ENCODE assay signal across 10 cellular contexts in the genomic region with DNA sequence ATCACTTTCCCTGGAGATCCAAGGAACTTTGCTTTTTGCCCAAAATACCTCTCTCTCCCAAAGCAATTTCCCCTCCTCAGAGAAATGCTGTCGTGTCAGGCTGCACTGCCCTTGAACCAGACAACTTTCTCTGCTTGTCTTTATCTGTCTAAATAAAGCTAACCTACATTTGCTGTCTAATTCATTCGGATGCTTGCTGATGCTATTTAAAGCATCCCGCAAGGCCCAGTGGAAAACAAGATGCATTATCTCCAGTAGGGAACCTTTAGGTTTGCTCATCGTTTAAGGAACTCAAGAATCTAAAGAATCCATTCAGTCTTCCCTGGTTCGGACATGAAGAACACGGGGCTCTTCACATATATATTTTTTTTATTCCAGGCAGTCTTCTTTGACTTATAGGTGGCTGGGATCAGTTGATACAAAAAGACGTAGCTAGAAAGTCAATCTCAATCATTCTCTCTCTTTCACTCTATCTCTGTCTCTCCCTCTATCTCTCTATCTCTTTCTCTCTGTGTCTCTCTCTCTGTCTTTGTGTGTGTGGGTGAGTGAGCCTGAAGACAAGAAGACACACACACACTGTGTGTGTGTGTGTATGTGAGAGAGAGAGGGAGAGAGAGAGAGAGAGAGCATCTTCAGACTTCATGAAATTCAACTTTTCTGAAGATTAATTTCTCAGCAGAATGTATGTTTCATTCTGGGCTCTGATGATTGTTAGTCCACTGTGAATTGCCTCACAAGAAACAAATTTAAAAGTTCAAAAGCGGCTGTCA.
DNase-seq lines count a peak whose midpoint lies in the region; ATAC-seq and TF ChIP-seq lines count a peak whose summit lies in the region.
"Had no signal": no experiment of that assay in that cellular context is flagged by ENCODE, and none has a peak within 500 bp of the region (broad histone marks: within the 10 kb centered on the region; RNA-seq: fewer than 3 reads in every experiment).

No MANE protein-coding gene starts in this region.

- peaks cover 63% of the 10 kb centered on the region for H3K4me1 Mint-ChIP-seq in activated T-cell treated with anti-CD3 and anti-CD28 coated beads, Interleukin-2, amount 50 U/mL, for 4 hours (ENCODE audit: low read depth)
- H3K4me1 Mint-ChIP-seq in activated CD8-positive, alpha-beta T cell treated with anti-CD3 and anti-CD28 coated beads, Interleukin-2, amount 10 ng/mL, durations not matched to agents 7 days and 5 days (ENCODE audit: low read depth) = peaks cover 72% of the 10 kb centered on the region
- H3K4me1 Mint-ChIP-seq in stimulated activated memory B cell treated with anti-CD40 and anti-IgM and Interleukin-4, amounts not matched to agents 10 μg/mL and 1 μg/mL and 100 μg/mL, for 72 hours = peaks cover 19% of the 10 kb centered on the region

- no peaks in the 10 kb centered on the region for H3K9me3 Mint-ChIP-seq in activated T-cell treated with anti-CD3 and anti-CD28 coated beads, Interleukin-2, amount 50 U/mL, for 4 hours
- H3K9me3 Mint-ChIP-seq in activated CD8-positive, alpha-beta T cell treated with anti-CD3 and anti-CD28 coated beads, Interleukin-2, amount 10 ng/mL, durations not matched to agents 7 days and 5 days (ENCODE audit: insufficient read depth) = no peaks in the 10 kb centered on the region
- no peaks in the 10 kb centered on the region for H3K9me3 Mint-ChIP-seq in stimulated activated memory B cell treated with anti-CD40 and anti-IgM and Interleukin-4, amounts not matched to agents 10 μg/mL and 1 μg/mL and 100 μg/mL, for 72 hours

- no peak for TF ChIP-seq POLR2A in heart left ventricle (IDR thresholded peaks at IDR 0.05)

- H3K27ac Mint-ChIP-seq in activated CD8-positive, alpha-beta T cell treated with anti-CD3 and anti-CD28 coated beads, Interleukin-2, amount 10 ng/mL, durations not matched to agents 7 days and 5 days = peak overlapping the region; percentile 85
- peak overlapping the region; percentile 77 for H3K27ac Mint-ChIP-seq in stimulated activated memory B cell treated with anti-CD40 and anti-IgM and Interleukin-4, amounts not matched to agents 10 μg/mL and 1 μg/mL and 100 μg/mL, for 72 hours

- H3K4me1 ChIP-seq in heart left ventricle = peaks cover 0 to 50% (median 17%) of the 10 kb centered on the region in 12 donors
- H3K4me1 ChIP-seq: vagina had no signal

- no peaks in the 10 kb centered on the region for H3K36me3 ChIP-seq in heart left ventricle
- H3K36me3 ChIP-seq: adrenal gland, vagina had no signal

- WGBS in heart left ventricle, 4 donors = 36 to 40% (median 40%) methylated on average over 8 of the region's 8 CpGs

- CTCF ChIA-PET in activated CD8-positive, alpha-beta T cell treated with anti-CD3 and anti-CD28 coated beads, Interleukin-2, amount 10 ng/mL, durations not matched to agents 7 days and 5 days (lab: Charles Lee) = interaction anchor here (1.0 to 1.1 kb wide), 2 partner anchors 12 to 126 kb away, joined by 3 to 7 read pairs; no protein-coding TSS in a partner anchor

- H3K36me3 Mint-ChIP-seq in activated T-cell treated with anti-CD3 and anti-CD28 coated beads, Interleukin-2, amount 50 U/mL, for 4 hours (ENCODE audit: insufficient read depth) = no peaks in the 10 kb centered on the region
- peaks cover 2% of the 10 kb centered on the region for H3K36me3 Mint-ChIP-seq in activated CD8-positive, alpha-beta T cell treated with anti-CD3 and anti-CD28 coated beads, Interleukin-2, amount 10 ng/mL, durations not matched to agents 7 days and 5 days (ENCODE audit: low read depth)
- H3K36me3 Mint-ChIP-seq in stimulated activated memory B cell treated with anti-CD40 and anti-IgM and Interleukin-4, amounts not matched to agents 10 μg/mL and 1 μg/mL and 100 μg/mL, for 72 hours = no peaks in the 10 kb centered on the region

- no peak for DNase-seq in activated T-cell treated with anti-CD3 and anti-CD28 coated beads, Interleukin-2, amount 50 U/mL, for 4 hours
- DNase-seq in activated T-cell treated with anti-CD3 and anti-CD28 coated beads, Interleukin-2, amount 50 U/mL, for 48 hours = no peak
- DNase-seq in activated CD8-positive, alpha-beta T cell treated with anti-CD3 and anti-CD28 coated beads, Interleukin-2, amount 10 ng/mL, durations not matched to agents 7 days and 5 days = no peak
- no peak for DNase-seq in heart left ventricle
- DNase-seq in activated CD4-positive, CD25-positive, alpha-beta regulatory T cell treated with anti-CD3 and anti-CD28 coated beads, Interleukin-2, amount 50 U/mL, for 72 hours = no peak
- DNase-seq in posterior vena cava (ENCODE audit: low spot score) = no peak

- intact Hi-C loops in heart left ventricle (cut with DNase I) (loop anchor here in 1 of 10 donors (5.0 kb wide), 1 partner anchor 123 kb away; no protein-coding TSS in a partner anchor), posterior vena cava (cut with DNase I) (no loop called here)

- H3K4me3 Mint-ChIP-seq in activated T-cell treated with anti-CD3 and anti-CD28 coated beads, Interleukin-2, amount 50 U/mL, for 4 hours = peak overlapping the region; percentile 58
- H3K4me3 Mint-ChIP-seq in activated CD8-positive, alpha-beta T cell treated with anti-CD3 and anti-CD28 coated beads, Interleukin-2, amount 10 ng/mL, durations not matched to agents 7 days and 5 days = no peak overlapping the region
- no peak overlapping the region for H3K4me3 Mint-ChIP-seq in stimulated activated memory B cell treated with anti-CD40 and anti-IgM and Interleukin-4, amounts not matched to agents 10 μg/mL and 1 μg/mL and 100 μg/mL, for 72 hours

- no peaks in the 10 kb centered on the region for H3K9me3 ChIP-seq in heart left ventricle
- H3K9me3 ChIP-seq: adrenal gland, vagina had no signal

- POLR2A ChIA-PET in activated CD8-positive, alpha-beta T cell treated with anti-CD3 and anti-CD28 coated beads, Interleukin-2, amount 10 ng/mL, durations not matched to agents 7 days and 5 days (lab: Charles Lee) = interaction anchor here (0.5 to 3.7 kb wide), 5 partner anchors 11 to 129 kb away, joined by 3 to 26 read pairs (median 4); partner anchors contain the start of gene MKLN1

- TF ChIP-seq CTCF in heart left ventricle (IDR thresholded peaks at IDR 0.05) = no peak

- ATAC-seq in activated T-cell treated with anti-CD3 and anti-CD28 coated beads, Interleukin-2, amount 50 U/mL, for 4 hours = no peak
- no peak for ATAC-seq in activated CD8-positive, alpha-beta T cell treated with anti-CD3 and anti-CD28 coated beads, Interleukin-2, amount 10 ng/mL, durations not matched to agents 7 days and 5 days
- ATAC-seq in heart left ventricle = peak; percentile 45 to 61 (median 50)
- ATAC-seq in stimulated activated memory B cell treated with anti-CD40 and anti-IgM and Interleukin-4, amounts not matched to agents 10 μg/mL and 1 μg/mL and 100 μg/mL, for 72 hours = no peak
- no peak for ATAC-seq in HG03520 (IDR thresholded peaks at IDR 0.05; ENCODE audit: unreplicated experiment)

- H3K27me3 Mint-ChIP-seq in activated T-cell treated with anti-CD3 and anti-CD28 coated beads, Interleukin-2, amount 50 U/mL, for 4 hours (ENCODE audit: low read depth) = no peaks in the 10 kb centered on the region
- H3K27me3 Mint-ChIP-seq in activated CD8-positive, alpha-beta T cell treated with anti-CD3 and anti-CD28 coated beads, Interleukin-2, amount 10 ng/mL, durations not matched to agents 7 days and 5 days (ENCODE audit: low read depth) = no peaks in the 10 kb centered on the region
- no peaks in the 10 kb centered on the region for H3K27me3 Mint-ChIP-seq in stimulated activated memory B cell treated with anti-CD40 and anti-IgM and Interleukin-4, amounts not matched to agents 10 μg/mL and 1 μg/mL and 100 μg/mL, for 72 hours

- H3K4me3 ChIP-seq in heart left ventricle = no peak overlapping the region
- H3K4me3 ChIP-seq: adrenal gland, vagina had no signal

- H3K27me3 ChIP-seq in heart left ventricle = no peaks in the 10 kb centered on the region
- H3K27me3 ChIP-seq: adrenal gland, vagina had no signal

- peak overlapping the region in 10 of 12 donors; percentile 8 to 65 (median 34) for H3K27ac ChIP-seq in heart left ventricle
- H3K27ac ChIP-seq: vagina had no signal

Comparison
In these comparisons a context has a peak if more than half of its experiments do, and no peak if none do; other contexts are left out.
1. ATAC-seq: peak in heart left ventricle (4 of 4); none in activated T-cell treated with anti-CD3 and anti-CD28 coated beads, Interleukin-2, amount 50 U/mL, for 4 hours (0 of 2), activated CD8-positive, alpha-beta T cell treated with anti-CD3 and anti-CD28 coated beads, Interleukin-2, amount 10 ng/mL, durations not matched to agents 7 days and 5 days (single experiment), stimulated activated memory B cell treated with anti-CD40 and anti-IgM and Interleukin-4, amounts not matched to agents 10 μg/mL and 1 μg/mL and 100 μg/mL, for 72 hours (single experiment) and HG03520 (single experiment).